7 cellular contexts compared by ENCODE assay signal in the genomic region with DNA sequence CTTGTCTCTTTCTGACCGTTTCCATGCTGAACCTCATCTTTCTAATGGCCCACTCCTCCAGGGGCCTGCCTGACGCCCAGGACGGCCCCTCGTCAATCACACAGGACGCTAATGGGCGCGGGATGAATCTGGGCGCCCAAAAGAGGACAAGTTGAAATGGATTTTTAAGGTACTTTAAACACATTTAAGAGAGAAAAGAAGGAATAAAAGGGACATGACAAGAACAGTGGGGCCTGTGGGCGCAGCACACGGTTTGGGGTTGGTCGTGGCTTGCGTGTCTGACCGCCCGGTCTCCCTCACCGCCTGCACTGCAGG. TPM values are rescaled to one million over a fixed set of nuclear protein-coding genes. Genes with fewer than 3 reads are reported as not detected.
DNase-seq lines count a peak whose midpoint lies in the region; ATAC-seq and TF ChIP-seq lines count a peak whose summit lies in the region.

No MANE protein-coding gene starts in this region.

- H3K4me3 Mint-ChIP-seq in GM23338, result peak overlapping the region; percentile 81

- H3K9me3 Mint-ChIP-seq in GM23338, result peaks cover 24% of the 10 kb centered on the region

- H3K9me3 ChIP-seq in SJSA1 (replicated peaks) (peaks cover 9% of the 10 kb centered on the region), heart left ventricle (peaks cover 0 to 15% (median 7%) of the 10 kb centered on the region in 12 donors)

- H3K27me3 ChIP-seq in GM23338 (ENCODE audit: insufficient read depth) (no peaks in the 10 kb centered on the region), SJSA1 (replicated peaks) (no peaks in the 10 kb centered on the region), heart left ventricle (no peaks in the 10 kb centered on the region)

- peak overlapping the region; percentile 96 for H2AFZ ChIP-seq in GM23338

- TF ChIP-seq POLR2A in heart left ventricle (IDR thresholded peaks at IDR 0.05), result no peak

- WGBS in heart left ventricle, 4 donors, result 4 to 9% (median 6%) methylated on average over 15 of the region's 15 CpGs

- H4K20me1 ChIP-seq in GM23338 (replicated peaks; ENCODE audit: insufficient read depth), result peaks cover 32% of the 10 kb centered on the region

- H3K9me2 ChIP-seq in GM23338 (ENCODE audit: insufficient read depth), result no peaks in the 10 kb centered on the region

- peaks cover 5% of the 10 kb centered on the region; the same call in 1 of the 2 replicates for H3F3A ChIP-seq in GM23338 (replicated peaks; ENCODE audit: low read depth)

- H3K36me3 Mint-ChIP-seq in GM23338 (ENCODE audit: low read depth), result peaks cover 5% of the 10 kb centered on the region; the same call in 2 of the 3 replicates

- peaks cover 40% of the 10 kb centered on the region for H3K79me2 ChIP-seq in GM23338 (replicated peaks; ENCODE audit: insufficient read depth)

- H3K27ac ChIP-seq in GM23338 (ENCODE audit: low read depth) (no peak overlapping the region), SJSA1 (no peak overlapping the region), heart left ventricle (peak overlapping the region in 11 of 12 donors; percentile 11 to 83 (median 65)), skin epidermis (peak overlapping the region in 14 of 21 experiments; percentile 14 to 85 (median 62))

- DNase-seq in GM23338 (ENCODE audit: low spot score), result peak; percentile 43
- no peak for DNase-seq in SJSA1 (ENCODE audit: low read depth in 1 of 2, low spot score in 2 of 2)
- no peak for DNase-seq in heart left ventricle
- DNase-seq in HPDE6-E6E7 (ENCODE audit: extremely low spot score), result no peak
- no peak for DNase-seq in posterior cingulate gyrus

- intact Hi-C loops in heart left ventricle (cut with DNase I), result loop anchor here in 8 of 10 donors (2.0 to 10.0 kb wide), 7 partner anchors 39 to 109 kb away; a partner anchor contains a TSS
- intact Hi-C loops in posterior cingulate gyrus (cut with DNase I), result loop anchor here (2.0 to 10.0 kb wide), 5 partner anchors 41 to 299 kb away; a partner anchor contains a TSS

- H3K4me2 ChIP-seq in GM23338, result peak overlapping the region; percentile 84

- ATAC-seq in GM23338 (peak; percentile 46), heart left ventricle (no peak), GM19395 (IDR thresholded peaks at IDR 0.05; ENCODE audit: unreplicated experiment) (no peak)

- no peak for TF ChIP-seq CTCF in GM23338 (conservative IDR thresholded peaks at IDR 0.05; ENCODE audit: low read depth in 2 of 2)
- TF ChIP-seq CTCF in heart left ventricle (IDR thresholded peaks at IDR 0.05), result no peak

- peak overlapping the region; percentile 76 for H3K27ac Mint-ChIP-seq in GM23338

- peaks cover 31% of the 10 kb centered on the region for H3K4me1 Mint-ChIP-seq in GM23338

- H3K27me3 Mint-ChIP-seq in GM23338 (ENCODE audit: insufficient read depth, low read depth, poor library complexity), result peaks cover 6% of the 10 kb centered on the region

- H3K4me3 ChIP-seq in GM23338, result peak overlapping the region; percentile 77
- H3K4me3 ChIP-seq in SJSA1, result peak overlapping the region; percentile 85
- H3K4me3 ChIP-seq in heart left ventricle, result peak overlapping the region; percentile 54 to 94 (median 72)
- H3K4me3 ChIP-seq in skin epidermis, result peak overlapping the region; percentile 52 to 79 (median 71)

- H3K4me1 ChIP-seq in GM23338 (ENCODE audit: insufficient read depth) (peaks cover 19% of the 10 kb centered on the region), SJSA1 (replicated peaks) (peaks cover 16% of the 10 kb centered on the region), heart left ventricle (peaks cover 4 to 41% (median 29%) of the 10 kb centered on the region in 12 donors)

- H3K36me3 ChIP-seq in GM23338 (ENCODE audit: insufficient read depth) (no peaks in the 10 kb centered on the region), SJSA1 (0 out of 2 replicates have a peak, but pooled peaks cover 2% of the 10 kb centered on the region), heart left ventricle (no peaks in the 10 kb centered on the region)

TF ChIP-seq in GM23338, 12 proteins besides CTCF, POLR2A, EP300 and RAD21 (continues in another document):
- TF ChIP-seq, protein P1, sequence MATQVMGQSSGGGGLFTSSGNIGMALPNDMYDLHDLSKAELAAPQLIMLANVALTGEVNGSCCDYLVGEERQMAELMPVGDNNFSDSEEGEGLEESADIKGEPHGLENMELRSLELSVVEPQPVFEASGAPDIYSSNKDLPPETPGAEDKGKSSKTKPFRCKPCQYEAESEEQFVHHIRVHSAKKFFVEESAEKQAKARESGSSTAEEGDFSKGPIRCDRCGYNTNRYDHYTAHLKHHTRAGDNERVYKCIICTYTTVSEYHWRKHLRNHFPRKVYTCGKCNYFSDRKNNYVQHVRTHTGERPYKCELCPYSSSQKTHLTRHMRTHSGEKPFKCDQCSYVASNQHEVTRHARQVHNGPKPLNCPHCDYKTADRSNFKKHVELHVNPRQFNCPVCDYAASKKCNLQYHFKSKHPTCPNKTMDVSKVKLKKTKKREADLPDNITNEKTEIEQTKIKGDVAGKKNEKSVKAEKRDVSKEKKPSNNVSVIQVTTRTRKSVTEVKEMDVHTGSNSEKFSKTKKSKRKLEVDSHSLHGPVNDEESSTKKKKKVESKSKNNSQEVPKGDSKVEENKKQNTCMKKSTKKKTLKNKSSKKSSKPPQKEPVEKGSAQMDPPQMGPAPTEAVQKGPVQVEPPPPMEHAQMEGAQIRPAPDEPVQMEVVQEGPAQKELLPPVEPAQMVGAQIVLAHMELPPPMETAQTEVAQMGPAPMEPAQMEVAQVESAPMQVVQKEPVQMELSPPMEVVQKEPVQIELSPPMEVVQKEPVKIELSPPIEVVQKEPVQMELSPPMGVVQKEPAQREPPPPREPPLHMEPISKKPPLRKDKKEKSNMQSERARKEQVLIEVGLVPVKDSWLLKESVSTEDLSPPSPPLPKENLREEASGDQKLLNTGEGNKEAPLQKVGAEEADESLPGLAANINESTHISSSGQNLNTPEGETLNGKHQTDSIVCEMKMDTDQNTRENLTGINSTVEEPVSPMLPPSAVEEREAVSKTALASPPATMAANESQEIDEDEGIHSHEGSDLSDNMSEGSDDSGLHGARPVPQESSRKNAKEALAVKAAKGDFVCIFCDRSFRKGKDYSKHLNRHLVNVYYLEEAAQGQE (IDR thresholded peaks at IDR 0.05; ENCODE audit: unreplicated experiment), result no peak
- TF ChIP-seq EZH2 (IDR thresholded peaks at IDR 0.05; ENCODE audit: low read depth, unreplicated experiment) (no peak), ZNF114 (CRISPR knock-in tag; IDR thresholded peaks at IDR 0.05) (no peak), STAT1 (IDR thresholded peaks at IDR 0.05; ENCODE audit: unreplicated experiment) (no peak), ZNF331 (CRISPR knock-in tag; IDR thresholded peaks at IDR 0.05; ENCODE audit: low read depth) (no peak), EZH2phosphoT487 (IDR thresholded peaks at IDR 0.05; ENCODE audit: unreplicated experiment) (no peak), CREB1 (CRISPR knock-in tag; IDR thresholded peaks at IDR 0.05; ENCODE audit: low read depth) (no peak), JUNB (IDR thresholded peaks at IDR 0.05; ENCODE audit: unreplicated experiment) (no peak)
- TF ChIP-seq, protein P2, sequence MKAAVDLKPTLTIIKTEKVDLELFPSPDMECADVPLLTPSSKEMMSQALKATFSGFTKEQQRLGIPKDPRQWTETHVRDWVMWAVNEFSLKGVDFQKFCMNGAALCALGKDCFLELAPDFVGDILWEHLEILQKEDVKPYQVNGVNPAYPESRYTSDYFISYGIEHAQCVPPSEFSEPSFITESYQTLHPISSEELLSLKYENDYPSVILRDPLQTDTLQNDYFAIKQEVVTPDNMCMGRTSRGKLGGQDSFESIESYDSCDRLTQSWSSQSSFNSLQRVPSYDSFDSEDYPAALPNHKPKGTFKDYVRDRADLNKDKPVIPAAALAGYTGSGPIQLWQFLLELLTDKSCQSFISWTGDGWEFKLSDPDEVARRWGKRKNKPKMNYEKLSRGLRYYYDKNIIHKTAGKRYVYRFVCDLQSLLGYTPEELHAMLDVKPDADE (IDR thresholded peaks at IDR 0.05), result no peak

RNA-seq across cellular contexts. Expression of a gene that starts 0.6 kb away (rescaled TPM):
- total RNA-seq in GM23338 (2014; rRNA removed; shearing (Covaris generic)), result 56.7 and 106 TPM in 2 replicates
- 91.3 and 98.2 TPM in 2 replicates for polyA plus RNA-seq in GM23338 (2016; fragmentation: Nextera tagmentation; extraction: Ambion mirVana)
- total RNA-seq in SJSA1 (2014; rRNA removed; shearing (Covaris generic)), result 63.0 and 100 TPM in 2 replicates
- 10 to 100 TPM; 54.2 to 73.8 (median 60.6) TPM for total RNA-seq in heart left ventricle
- polyA plus RNA-seq in heart left ventricle, result 10 to 100 TPM; 56.4 to 83.4 TPM

Comparison
In these comparisons a context has a peak if more than half of its experiments do, and no peak if none do; other contexts are left out.
1. H3K27ac ChIP-seq: peak in heart left ventricle (11 of 12) and skin epidermis (14 of 21); none in GM23338 (single experiment) and SJSA1 (single experiment).
2. Peak in every context shown above with its lines, with median percentiles within 50 percentile points of each other: H3K4me3 ChIP-seq.